Comparison of ENCODE assay signal across 14 cellular contexts in genomic region chr14:44291516-44291915, GRCh38.
A peak's percentile ranks its signal among the peaks of the same experiment; 100 is the strongest.
DNase-seq lines count a peak whose midpoint lies in the region; ATAC-seq and TF ChIP-seq lines count a peak whose summit lies in the region.
"Had no signal": no experiment of that assay in that cellular context is flagged by ENCODE, and none has a peak within 500 bp of the region (broad histone marks: within the 10 kb centered on the region; RNA-seq: fewer than 3 reads in every experiment).

No MANE protein-coding gene starts in this region.

- H3K9ac ChIP-seq in smooth muscle cell (ENCODE audit: low read depth), result no peak overlapping the region

- TF ChIP-seq CTCF in fibroblast of the aortic adventitia (IDR thresholded peaks at IDR 0.05; ENCODE audit: insufficient read depth, low read length) (no peak), smooth muscle cell (IDR thresholded peaks at IDR 0.05; ENCODE audit: borderline replicate concordance, insufficient read depth, poor library complexity, severe bottlenecking) (no peak), GM13977 (IDR thresholded peaks at IDR 0.05; ENCODE audit: extremely low read depth, insufficient read depth, missing control alignments) (no peak)

- peak overlapping the region; percentile 91 for H2AFZ ChIP-seq in smooth muscle cell (ENCODE audit: low read depth)

- peaks cover 6% of the 10 kb centered on the region for H3F3A ChIP-seq in smooth muscle cell (ENCODE audit: low read depth)

- no peaks in the 10 kb centered on the region for H4K20me1 ChIP-seq in smooth muscle cell (ENCODE audit: low read depth)

- peak overlapping the region; percentile 37 for H3K27ac ChIP-seq in smooth muscle cell (ENCODE audit: low read depth)

- in situ Hi-C loops in GM13977 (cut with MboI; ENCODE audit: low pct_unique_long_range_greater_than_20kb, low sequenced_read_pairs, unreplicated experiment), result no loop called here

- WGBS in smooth muscle cell (ENCODE audit: low lambda C conversion rate), result 69% methylated on average over 8 of the region's 8 CpGs

- no peak overlapping the region for H3K4me3 ChIP-seq in fibroblast of the aortic adventitia (ENCODE audit: low read depth, low read length)
- no peak overlapping the region for H3K4me3 ChIP-seq in smooth muscle cell

- peak overlapping the region; percentile 16 for H3K4me2 ChIP-seq in smooth muscle cell

- ATAC-seq in left ventricle myocardium superior, result peak; percentile 46
- ATAC-seq in Right ventricle myocardium superior (ENCODE audit: poor library complexity), result no peak
- ATAC-seq: CD8-positive, alpha-beta T cell had no signal

- no peaks in the 10 kb centered on the region for H3K36me3 ChIP-seq in smooth muscle cell (ENCODE audit: low read depth)

- DNase-seq in left ventricle myocardium superior (no peak), Right ventricle myocardium superior (no peak), fibroblast of the aortic adventitia (ENCODE audit: low read depth) (peak; percentile 2), smooth muscle cell (lab: John Stamatoyannopoulos, UW; ENCODE audit: unreplicated experiment) (no peak), GM13977 (ENCODE audit: low spot score) (no peak), NCI-H526 (lab: John Stamatoyannopoulos, UW) (no peak)
- no peak for DNase-seq in activated CD4-positive, alpha-beta T cell treated with anti-CD3 and anti-CD28 coated beads, Interleukin-2, amount 50 U/mL, for 4 hours
- DNase-seq: CD8-positive, alpha-beta T cell; COR-L47; DMS153; DMS79 treated with DMSO at 0.1 percent for 48 hours; GDM1; HCEC 1CT; HFFc6 had no signal

- intact Hi-C loops in left ventricle myocardium superior (cut with micrococcal nuclease), result no loop called here
- intact Hi-C loops in Right ventricle myocardium superior (cut with DNase I), result no loop called here

- no peaks in the 10 kb centered on the region for H3K9me3 ChIP-seq in smooth muscle cell (replicated peaks; ENCODE audit: low read depth)

- H3K4me1 ChIP-seq in smooth muscle cell (ENCODE audit: low read depth), result no peaks in the 10 kb centered on the region

- H3K27me3 ChIP-seq in smooth muscle cell (ENCODE audit: low read depth), result no peaks in the 10 kb centered on the region

- no peaks in the 10 kb centered on the region for H3K79me2 ChIP-seq in smooth muscle cell (ENCODE audit: low read depth)
